8 cellular contexts compared by ENCODE assay signal in the genomic region with DNA sequence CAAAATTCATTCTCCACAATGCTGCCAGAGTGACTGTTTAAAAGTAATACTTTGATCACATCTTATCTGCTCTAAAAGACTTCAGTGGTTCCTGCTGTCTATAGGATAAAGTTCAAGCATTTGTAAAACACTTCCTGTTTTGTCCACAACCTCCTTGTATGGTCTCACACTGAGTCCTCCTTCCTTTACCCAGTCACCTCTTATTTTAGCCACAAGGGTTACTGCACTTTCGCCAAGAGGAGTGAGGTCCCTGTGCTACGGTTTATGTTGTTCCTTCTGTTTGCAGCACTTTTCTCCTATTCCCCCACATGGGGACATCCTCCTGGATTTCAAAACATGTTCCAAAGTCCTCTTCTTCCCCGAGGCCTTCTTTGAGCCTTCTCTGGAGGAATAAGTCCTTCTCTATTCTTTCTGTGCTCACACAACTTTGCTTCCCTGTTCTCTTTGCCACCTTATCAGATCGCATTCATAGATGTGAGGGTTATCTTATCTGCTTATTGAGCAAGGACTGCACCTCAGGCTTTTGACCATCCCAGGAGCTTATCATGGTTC.
DNase-seq lines count a peak whose midpoint lies in the region; ATAC-seq, FAIRE-seq and TF ChIP-seq lines count a peak whose summit lies in the region.

No MANE protein-coding gene starts in this region.

- H2AFZ ChIP-seq in HCT116 (ENCODE audit: low read depth, low read length, poor library complexity, severe bottlenecking): no peak overlapping the region

- H3K9me3 ChIP-seq in HCT116 (ENCODE audit: control insufficient read depth in 1 of 2, insufficient read depth in 1 of 2, low read depth in 1 of 2, low read length in 2 of 2) (no peaks in the 10 kb centered on the region), WERI-Rb-1 (ENCODE audit: severe bottlenecking) (no peaks in the 10 kb centered on the region)

- H3K4me1 ChIP-seq in HCT116 (ENCODE audit: control insufficient read depth in 1 of 2, insufficient read depth in 2 of 2, low read length in 2 of 2): peaks cover under 1% of the 10 kb centered on the region in 2 experiments; a peak in 2 of 4 replicates

- BruUV-seq in HCT116 (replicated peaks; lab: Mats Ljungman, UMichigan): no TSS peak

- TF ChIP-seq RAD21 in HCT116 (IDR thresholded peaks at IDR 0.05; ENCODE audit: low read depth): no peak

- ATAC-seq in GM18499 (IDR thresholded peaks at IDR 0.05; ENCODE audit: insufficient read depth, unreplicated experiment): peak; percentile 77
- 0 out of 2 replicates have a peak, but pooled peaks have one; percentile 41 for ATAC-seq in HCT116
- no peak for ATAC-seq in SK-N-SH treated with all-trans-retinoic acid at 6 μM for 48 hours

- intact Hi-C loops in HCT116 (cut with micrococcal nuclease): loop anchor here (1.0 to 5.0 kb wide), 2 partner anchors 126 to 232 kb away; no protein-coding TSS in a partner anchor

- no peak overlapping the region for H3K4me2 ChIP-seq in HCT116 (ENCODE audit: low read length)

- H3K27me3 ChIP-seq in HCT116 (ENCODE audit: insufficient read depth, low read length): no peaks in the 10 kb centered on the region
- H3K27me3 ChIP-seq in WERI-Rb-1 (ENCODE audit: insufficient read depth, low read depth, severe bottlenecking): no peaks in the 10 kb centered on the region

- RAD21 ChIA-PET in HCT116 (lab: Charles Lee; ENCODE audit: low non-redundant PET in 1 of 2, low total read pairs in 2 of 2, uncharacterized antibody in 2 of 2, unreplicated experiment in 2 of 2): no interaction called here

- no peaks in the 10 kb centered on the region for H4K20me1 ChIP-seq in HCT116 (ENCODE audit: insufficient read depth)

- H3K27ac ChIP-seq in HCT116 (ENCODE audit: low read depth, low read length): no peak overlapping the region
- H3K27ac ChIP-seq in WERI-Rb-1: no peak overlapping the region

- CTCF ChIA-PET in HCT116 (lab: Charles Lee): interaction anchor here (0.6 to 2.1 kb wide), 5 partner anchors 11 to 246 kb away, joined by 3 to 9 read pairs (median 3); no protein-coding TSS in a partner anchor

- no peak overlapping the region for H3K4me3 ChIP-seq in HCT116 (replicated peaks in 1 of 2; ENCODE audit: low read depth in 1 of 2, low read length in 2 of 2)
- no peak overlapping the region for H3K4me3 ChIP-seq in WERI-Rb-1 (ENCODE audit: low read depth, low read length)

- no peak for DNase-seq in HCT116 (ENCODE audit: low read depth, low spot score)
- peak; percentile 59 for DNase-seq in KG1 (lab: John Stamatoyannopoulos, UW)
- peak; percentile 47 to 75 for DNase-seq in erythroblast (lab: John Stamatoyannopoulos, UW)
- no peak for DNase-seq in WERI-Rb-1
- no peak for DNase-seq in SHP77 treated with DMSO at 0.1 percent for 48 hours (lab: John Stamatoyannopoulos, UW)
- DNase-seq in HTR-8/SVneo (ENCODE audit: insufficient read length, low spot score): no peak

- H3K9me2 ChIP-seq in HCT116 (ENCODE audit: insufficient read depth): no peaks in the 10 kb centered on the region

- TF ChIP-seq POLR2A in HCT116 (IDR thresholded peaks at IDR 0.05; ENCODE audit: borderline replicate concordance, extremely low read depth, insufficient read depth, insufficient read length) (no peak), erythroblast (IDR thresholded peaks at IDR 0.05; ENCODE audit: low read length) (no peak)

- POLR2A ChIA-PET in HCT116 (lab: Charles Lee): interaction anchor here (1.9 kb wide), 1 partner anchor 112 kb away, joined by 5 read pairs; a partner anchor contains a TSS

- TF ChIP-seq CTCF in HCT116 (IDR thresholded peaks at IDR 0.05 in 2 of 3, conservative IDR thresholded peaks at IDR 0.05 in 1 of 3; ENCODE audit: borderline replicate concordance in 1 of 3, insufficient read depth in 1 of 3, low read depth in 2 of 3, low read length in 2 of 3) (no peak), WERI-Rb-1 (IDR thresholded peaks at IDR 0.05; ENCODE audit: low read depth, low read length) (no peak)

- no peak for FAIRE-seq in HTR-8/SVneo (lab: Jason Lieb, UNC)

- no peaks in the 10 kb centered on the region for H3K79me2 ChIP-seq in HCT116 (ENCODE audit: insufficient read depth, low read length)

- H3K36me3 ChIP-seq in HCT116 (ENCODE audit: control insufficient read depth in 1 of 2, insufficient read depth in 2 of 2, low read length in 2 of 2) (no peaks in the 10 kb centered on the region), WERI-Rb-1 (no peaks in the 10 kb centered on the region)

- no peak overlapping the region for H3K9ac ChIP-seq in HCT116 (ENCODE audit: low read length)

TF ChIP-seq in HCT116, 20 proteins besides CTCF, POLR2A, EP300 and RAD21:
- TF ChIP-seq JUND (IDR thresholded peaks at IDR 0.05) (no peak), POLR2AphosphoS5 (IDR thresholded peaks at IDR 0.05; ENCODE audit: low read depth, low read length) (no peak), CBX3 (IDR thresholded peaks at IDR 0.05; ENCODE audit: low read depth) (no peak)

TF ChIP-seq in SK-N-SH treated with all-trans-retinoic acid at 6 μM for 48 hours, 23 proteins besides CTCF, POLR2A, EP300 and RAD21:
- TF ChIP-seq SNAI2 (CRISPR knock-in tag; IDR thresholded peaks at IDR 0.05) (no peak), OSR1 (CRISPR knock-in tag; IDR thresholded peaks at IDR 0.05) (no peak), ARNTL (CRISPR knock-in tag; IDR thresholded peaks at IDR 0.05; ENCODE audit: borderline replicate concordance, low read depth) (no peak)

Comparison
In these comparisons a context has a peak if more than half of its experiments do, and no peak if none do; other contexts are left out.
1. DNase-seq: peak in KG1 (single experiment) and erythroblast (2 of 2); none in HCT116 (single experiment), WERI-Rb-1 (single experiment), SHP77 treated with DMSO at 0.1 percent for 48 hours (single experiment) and HTR-8/SVneo (single experiment).